13 cellular contexts compared by ENCODE assay signal in the genomic region with DNA sequence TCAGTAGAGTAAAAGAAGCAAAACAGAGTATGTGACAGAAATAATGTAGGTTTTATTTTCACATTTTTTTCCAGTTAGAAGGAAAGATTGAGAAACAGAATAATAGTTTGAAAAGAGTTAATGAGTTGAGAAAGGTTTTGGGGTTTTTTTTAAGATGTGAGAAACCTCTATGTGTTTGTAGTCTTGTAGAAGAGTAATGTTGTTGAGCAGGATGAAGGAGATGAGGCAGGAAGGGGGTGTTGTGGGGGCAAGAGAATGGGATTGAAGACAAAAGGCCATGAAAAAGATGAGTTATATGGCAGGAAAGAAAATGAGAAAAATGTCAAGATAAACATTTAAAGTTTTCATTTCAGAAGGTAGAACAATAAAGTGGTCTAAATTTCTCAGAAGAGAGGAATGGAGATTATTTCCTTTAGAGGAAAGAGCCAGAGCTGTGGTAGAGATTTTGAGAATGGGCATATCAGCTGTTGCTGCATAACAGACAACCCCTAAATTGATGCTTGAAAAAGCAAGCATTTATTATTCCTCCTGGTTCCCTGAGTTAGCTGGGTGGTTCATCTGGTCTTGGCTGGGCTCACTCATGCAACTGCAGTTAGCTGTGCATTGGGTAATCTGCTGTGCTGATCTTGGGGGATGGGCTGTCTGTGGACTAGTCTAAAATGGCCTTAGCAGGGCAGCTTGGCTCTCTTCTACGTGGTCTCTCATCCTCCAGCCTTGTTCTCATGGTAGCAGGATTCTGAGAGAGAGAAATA. TPM values are rescaled to one million over a fixed set of nuclear protein-coding genes. Genes with fewer than 3 reads are reported as not detected.
DNase-seq lines count a peak whose midpoint lies in the region; ATAC-seq, FAIRE-seq and TF ChIP-seq lines count a peak whose summit lies in the region.
"Had no signal": no experiment of that assay in that cellular context is flagged by ENCODE, and none has a peak within 500 bp of the region (broad histone marks: within the 10 kb centered on the region; RNA-seq: fewer than 3 reads in every experiment).

No MANE protein-coding gene starts in this region.

- H2AK5ac ChIP-seq in mesenchymal stem cell (ENCODE audit: low read length, severe bottlenecking): no peak overlapping the region

- H3K18ac ChIP-seq in mesenchymal stem cell (ENCODE audit: low read depth in 1 of 2, low read length in 2 of 2): no peak overlapping the region

- no peak for TF ChIP-seq CTCF in bronchial epithelial cell (IDR thresholded peaks at IDR 0.05; ENCODE audit: insufficient read depth, low read length, severe bottlenecking)

- H3K27me3 Mint-ChIP-seq in CD4-positive, CD25-positive, alpha-beta regulatory T cell: no peaks in the 10 kb centered on the region
- H3K27me3 Mint-ChIP-seq: memory B cell; stimulated activated naive B cell treated with anti-CD40 and anti-IgM and Interleukin-4, amounts not matched to agents 10 μg/mL and 1 μg/mL and 100 μg/mL, for 72 hours had no signal

- H3K4ac ChIP-seq in mesenchymal stem cell (ENCODE audit: low read depth in 1 of 2, low read length in 2 of 2): no peak overlapping the region

- WGBS in mesenchymal stem cell: 73% methylated on average over 1 of the region's 1 CpG

- no peak overlapping the region for H2BK120ac ChIP-seq in mesenchymal stem cell (ENCODE audit: low read depth, low read length)

- H3K9me3 Mint-ChIP-seq in CD4-positive, CD25-positive, alpha-beta regulatory T cell: no peaks in the 10 kb centered on the region
- H3K9me3 Mint-ChIP-seq: memory B cell; stimulated activated naive B cell treated with anti-CD40 and anti-IgM and Interleukin-4, amounts not matched to agents 10 μg/mL and 1 μg/mL and 100 μg/mL, for 72 hours had no signal

- peak; percentile 47 for FAIRE-seq in bronchial epithelial cell (lab: Jason Lieb, UNC)
- FAIRE-seq: TTC549 had no signal

- peak overlapping the region; percentile 3 for H4K8ac ChIP-seq in mesenchymal stem cell (ENCODE audit: low read length)

- no peaks in the 10 kb centered on the region for H3K27me3 ChIP-seq in CD4-positive, CD25-positive, alpha-beta regulatory T cell (ENCODE audit: control insufficient read depth, insufficient read depth, low read length)
- no peaks in the 10 kb centered on the region for H3K27me3 ChIP-seq in bronchial epithelial cell (ENCODE audit: control insufficient read depth, insufficient read depth, low read length)
- no peaks in the 10 kb centered on the region for H3K27me3 ChIP-seq in mesenchymal stem cell (ENCODE audit: control insufficient read depth in 1 of 2, insufficient read depth in 1 of 2, low read length in 2 of 2)
- H3K27me3 ChIP-seq: spleen had no signal

- peaks cover 5% of the 10 kb centered on the region for H3K79me1 ChIP-seq in mesenchymal stem cell (replicated peaks; ENCODE audit: low read length, poor library complexity, severe bottlenecking)

- no peak overlapping the region for H2BK15ac ChIP-seq in mesenchymal stem cell (ENCODE audit: low read depth, poor library complexity, severe bottlenecking)

- peaks cover 5% of the 10 kb centered on the region for H3K36me3 Mint-ChIP-seq in CD4-positive, CD25-positive, alpha-beta regulatory T cell

- H4K91ac ChIP-seq in mesenchymal stem cell (ENCODE audit: low read length): no peak overlapping the region

- no peak overlapping the region for H3K4me3 Mint-ChIP-seq in CD4-positive, CD25-positive, alpha-beta regulatory T cell
- H3K4me3 Mint-ChIP-seq: memory B cell; stimulated activated naive B cell treated with anti-CD40 and anti-IgM and Interleukin-4, amounts not matched to agents 10 μg/mL and 1 μg/mL and 100 μg/mL, for 72 hours had no signal

- no peak overlapping the region for H3K4me3 ChIP-seq in CD4-positive, CD25-positive, alpha-beta regulatory T cell (ENCODE audit: low read depth, low read length)
- H3K4me3 ChIP-seq in bronchial epithelial cell (ENCODE audit: low read depth, low read length) (no peak overlapping the region), mesenchymal stem cell (ENCODE audit: insufficient read depth in 1 of 2, low read depth in 1 of 2, low read length in 2 of 2) (no peak overlapping the region)
- H3K4me3 ChIP-seq: spleen had no signal

- peak in 1 of 2 donors; percentile 18 for ATAC-seq in CD4-positive, CD25-positive, alpha-beta regulatory T cell (ENCODE audit: low read depth in 2 of 2)
- ATAC-seq in GM21526 (IDR thresholded peaks at IDR 0.05; ENCODE audit: low FRiP score, unreplicated experiment): no peak
- ATAC-seq: stimulated activated naive B cell treated with anti-CD40 and anti-IgM and Interleukin-4, amounts not matched to agents 10 μg/mL and 1 μg/mL and 100 μg/mL, for 72 hours had no signal

- H3K9ac ChIP-seq in mesenchymal stem cell (ENCODE audit: low read length): no peak overlapping the region

- H2BK5ac ChIP-seq in mesenchymal stem cell (ENCODE audit: low read depth, low read length, poor library complexity, severe bottlenecking): peak overlapping the region; percentile 19

- no peak overlapping the region for H2AFZ ChIP-seq in mesenchymal stem cell (ENCODE audit: low read depth, low read length)

- H3K4me1 Mint-ChIP-seq in CD4-positive, CD25-positive, alpha-beta regulatory T cell: peaks cover 8 to 13% (median 8%) of the 10 kb centered on the region in 4 donors

- H3K9me3 ChIP-seq in CD4-positive, CD25-positive, alpha-beta regulatory T cell (ENCODE audit: control insufficient read depth in 2 of 2, low read length in 2 of 2): no peaks in the 10 kb centered on the region
- no peaks in the 10 kb centered on the region for H3K9me3 ChIP-seq in mesenchymal stem cell (ENCODE audit: control insufficient read depth, low read length)
- H3K9me3 ChIP-seq: spleen had no signal

- H3K23ac ChIP-seq in mesenchymal stem cell (ENCODE audit: low read length in 2 of 2): no peak overlapping the region

- H3K27ac Mint-ChIP-seq in CD4-positive, CD25-positive, alpha-beta regulatory T cell: peak overlapping the region in 2 of 3 donors; percentile 60 to 72
- H3K27ac Mint-ChIP-seq: memory B cell; stimulated activated naive B cell treated with anti-CD40 and anti-IgM and Interleukin-4, amounts not matched to agents 10 μg/mL and 1 μg/mL and 100 μg/mL, for 72 hours had no signal

- H2BK12ac ChIP-seq in mesenchymal stem cell (ENCODE audit: low read length in 2 of 2): no peak overlapping the region

- peak in 1 of 3 donors; percentile 54 for DNase-seq in CD4-positive, CD25-positive, alpha-beta regulatory T cell
- DNase-seq in HS-27A (ENCODE audit: low read depth): peak; percentile 7
- DNase-seq in bronchial epithelial cell (ENCODE audit: low read depth): peak; percentile 5
- DNase-seq in mesenchymal stem cell: peak; percentile 14
- no peak for DNase-seq in activated CD4-positive, CD25-positive, alpha-beta regulatory T cell treated with anti-CD3 and anti-CD28 coated beads, Interleukin-2, amount 50 U/mL, for 72 hours
- DNase-seq in midbrain (lab: John Stamatoyannopoulos, UW): no peak
- DNase-seq: KBM-7; NCI-H69; spleen; stimulated activated naive B cell treated with anti-CD40 and anti-IgM and Interleukin-4, amounts not matched to agents 10 μg/mL and 1 μg/mL and 100 μg/mL, for 72 hours had no signal

- peak overlapping the region in 1 of 2 experiments; percentile 11 for H3K14ac ChIP-seq in mesenchymal stem cell (ENCODE audit: low read length in 2 of 2)

- peaks cover 14% of the 10 kb centered on the region for H3K36me3 ChIP-seq in CD4-positive, CD25-positive, alpha-beta regulatory T cell (ENCODE audit: control insufficient read depth, insufficient read depth, low read length)
- H3K36me3 ChIP-seq in bronchial epithelial cell (ENCODE audit: control insufficient read depth, insufficient read depth, low read length): peaks cover 1% of the 10 kb centered on the region
- peaks cover 0 to 9% of the 10 kb centered on the region in 2 experiments for H3K36me3 ChIP-seq in mesenchymal stem cell (ENCODE audit: control insufficient read depth in 1 of 2, insufficient read depth in 2 of 2, low read depth in 1 of 2, low read length in 2 of 2)

- peaks cover 5% of the 10 kb centered on the region for H3K4me1 ChIP-seq in CD4-positive, CD25-positive, alpha-beta regulatory T cell (ENCODE audit: control insufficient read depth, insufficient read depth, low read length, poor library complexity, severe bottlenecking)
- no peaks in the 10 kb centered on the region for H3K4me1 ChIP-seq in mesenchymal stem cell (ENCODE audit: control insufficient read depth, insufficient read depth, low read depth, low read length)

- H3K27ac ChIP-seq in CD4-positive, CD25-positive, alpha-beta regulatory T cell (ENCODE audit: insufficient read depth, low read length, poor library complexity, severe bottlenecking): peak overlapping the region; percentile 31
- no peak overlapping the region for H3K27ac ChIP-seq in mesenchymal stem cell (ENCODE audit: low read length, poor library complexity, severe bottlenecking)

- H3K4me2 ChIP-seq in mesenchymal stem cell (ENCODE audit: low read length, poor library complexity, severe bottlenecking): no peak overlapping the region

RNA-seq across cellular contexts. Expression of a gene that starts 27.1 kb away (rescaled TPM):
- 59.7 TPM for total RNA-seq in CD4-positive, CD25-positive, alpha-beta regulatory T cell
- polyA plus RNA-seq in CD4-positive, CD25-positive, alpha-beta regulatory T cell: 10 to 100 TPM; 43.5 to 60.3 (median 49.1) TPM
- 29.7 and 31.2 TPM in 2 replicates for total RNA-seq in bronchial epithelial cell
- 33.6 TPM for polyA plus RNA-seq in mesenchymal stem cell (2013, experiment 1 of 2)
- 33.7 TPM for polyA plus RNA-seq in mesenchymal stem cell (2013, experiment 2 of 2)

Comparison
In these comparisons a context has a peak if more than half of its experiments do, and no peak if none do; other contexts are left out.
1. DNase-seq: peak in HS-27A (single experiment), bronchial epithelial cell (single experiment) and mesenchymal stem cell (single experiment); none in activated CD4-positive, CD25-positive, alpha-beta regulatory T cell treated with anti-CD3 and anti-CD28 coated beads, Interleukin-2, amount 50 U/mL, for 72 hours (single experiment) and midbrain (single experiment).